10 cellular contexts compared by ENCODE assay signal in genomic region chr2:9771481-9772017, GRCh38.
DNase-seq lines count a peak whose midpoint lies in the region; ATAC-seq and TF ChIP-seq lines count a peak whose summit lies in the region.
"Had no signal": no experiment of that assay in that cellular context is flagged by ENCODE, and none has a peak within 500 bp of the region (broad histone marks: within the 10 kb centered on the region; RNA-seq: fewer than 3 reads in every experiment).

No MANE protein-coding gene starts in this region.

- peaks cover 6% of the 10 kb centered on the region for H3K4me1 Mint-ChIP-seq in CD8-positive, alpha-beta T cell (ENCODE audit: low read depth)
- H3K4me1 Mint-ChIP-seq in stimulated activated memory B cell treated with anti-CD40 and anti-IgM and Interleukin-4, amounts not matched to agents 10 μg/mL and 1 μg/mL and 100 μg/mL, for 72 hours: peaks cover 36% of the 10 kb centered on the region

- H3K4me1 ChIP-seq in uterus (peaks cover 0 to 7% of the 10 kb centered on the region in 2 donors), thyroid gland (peaks cover 0 to 21% of the 10 kb centered on the region in 2 donors)
- H3K4me1 ChIP-seq in CD8-positive, alpha-beta T cell (ENCODE audit: insufficient read depth, low read length): no peaks in the 10 kb centered on the region

- ATAC-seq in CD8-positive, alpha-beta T cell: no peak
- ATAC-seq in stimulated activated memory B cell treated with anti-CD40 and anti-IgM and Interleukin-4, amounts not matched to agents 10 μg/mL and 1 μg/mL and 100 μg/mL, for 72 hours: no peak

- TF ChIP-seq CTCF in astrocyte of the cerebellum (IDR thresholded peaks at IDR 0.05; ENCODE audit: low read depth, low read length, missing control alignments): peak; percentile 17
- TF ChIP-seq CTCF in uterus (IDR thresholded peaks at IDR 0.05): no peak
- no peak for TF ChIP-seq CTCF in CD8-positive, alpha-beta T cell (IDR thresholded peaks at IDR 0.05)
- TF ChIP-seq CTCF in thyroid gland (IDR thresholded peaks at IDR 0.05): no peak

- no peaks in the 10 kb centered on the region for H3K36me3 ChIP-seq in uterus
- H3K36me3 ChIP-seq in CD8-positive, alpha-beta T cell (ENCODE audit: insufficient read depth, low read length): no peaks in the 10 kb centered on the region
- no peaks in the 10 kb centered on the region for H3K36me3 ChIP-seq in thyroid gland

- POLR2A ChIA-PET in CD8-positive, alpha-beta T cell (lab: Charles Lee): no interaction called here

- H3K4me3 ChIP-seq in astrocyte of the cerebellum (ENCODE audit: low read depth, low read length) (no peak overlapping the region), uterus (no peak overlapping the region), thyroid gland (replicated peaks in 1 of 3) (no peak overlapping the region)
- H3K4me3 ChIP-seq in CD8-positive, alpha-beta T cell (ENCODE audit: low read depth, low read length): no peak overlapping the region

- H3K27ac Mint-ChIP-seq in CD8-positive, alpha-beta T cell: no peak overlapping the region
- H3K27ac Mint-ChIP-seq in stimulated activated memory B cell treated with anti-CD40 and anti-IgM and Interleukin-4, amounts not matched to agents 10 μg/mL and 1 μg/mL and 100 μg/mL, for 72 hours: no peak overlapping the region
- H3K27ac Mint-ChIP-seq: T-helper 1 cell treated with Interleukin-12 subunit alpha and Interleukin-12 subunit beta and Interleukin-4 antibody, amounts not matched to agents 30 μg/mL and 1 μg/mL, for 36 hours had no signal

- in situ Hi-C loops in astrocyte of the cerebellum (cut with HindIII; ENCODE audit: low sequenced_read_pairs): no loop called here

- H3K9me3 ChIP-seq in uterus: no peaks in the 10 kb centered on the region
- H3K9me3 ChIP-seq in CD8-positive, alpha-beta T cell (ENCODE audit: low read length): no peaks in the 10 kb centered on the region
- H3K9me3 ChIP-seq in thyroid gland: no peaks in the 10 kb centered on the region

- no peak overlapping the region for H3K4me3 Mint-ChIP-seq in CD8-positive, alpha-beta T cell
- no peak overlapping the region for H3K4me3 Mint-ChIP-seq in stimulated activated memory B cell treated with anti-CD40 and anti-IgM and Interleukin-4, amounts not matched to agents 10 μg/mL and 1 μg/mL and 100 μg/mL, for 72 hours
- H3K4me3 Mint-ChIP-seq: T-helper 1 cell treated with Interleukin-12 subunit alpha and Interleukin-12 subunit beta and Interleukin-4 antibody, amounts not matched to agents 30 μg/mL and 1 μg/mL, for 36 hours had no signal

- no peaks in the 10 kb centered on the region for H3K27me3 ChIP-seq in uterus
- no peaks in the 10 kb centered on the region for H3K27me3 ChIP-seq in CD8-positive, alpha-beta T cell (ENCODE audit: insufficient read depth, low read length)
- no peaks in the 10 kb centered on the region for H3K27me3 ChIP-seq in thyroid gland

- WGBS in thyroid gland, 2 donors: 65 to 71% methylated on average over 5 to 8 of the region's 8 CpGs

- no peaks in the 10 kb centered on the region for H3K36me3 Mint-ChIP-seq in CD8-positive, alpha-beta T cell
- no peaks in the 10 kb centered on the region for H3K36me3 Mint-ChIP-seq in stimulated activated memory B cell treated with anti-CD40 and anti-IgM and Interleukin-4, amounts not matched to agents 10 μg/mL and 1 μg/mL and 100 μg/mL, for 72 hours

- H3K27me3 Mint-ChIP-seq in CD8-positive, alpha-beta T cell (ENCODE audit: low read depth): no peaks in the 10 kb centered on the region
- peaks cover 77% of the 10 kb centered on the region for H3K27me3 Mint-ChIP-seq in stimulated activated memory B cell treated with anti-CD40 and anti-IgM and Interleukin-4, amounts not matched to agents 10 μg/mL and 1 μg/mL and 100 μg/mL, for 72 hours

- H3K9me3 Mint-ChIP-seq in CD8-positive, alpha-beta T cell: no peaks in the 10 kb centered on the region
- no peaks in the 10 kb centered on the region for H3K9me3 Mint-ChIP-seq in stimulated activated memory B cell treated with anti-CD40 and anti-IgM and Interleukin-4, amounts not matched to agents 10 μg/mL and 1 μg/mL and 100 μg/mL, for 72 hours
- H3K9me3 Mint-ChIP-seq: T-helper 1 cell treated with Interleukin-12 subunit alpha and Interleukin-12 subunit beta and Interleukin-4 antibody, amounts not matched to agents 30 μg/mL and 1 μg/mL, for 36 hours had no signal

- no peak for TF ChIP-seq POLR2A in uterus (IDR thresholded peaks at IDR 0.05)
- no peak for TF ChIP-seq POLR2A in thyroid gland (IDR thresholded peaks at IDR 0.05)

- intact Hi-C loops in uterus (cut with DNase I; ENCODE audit: low total_unique reads) (no loop called here), thyroid gland (cut with DNase I) (no loop called here)
- intact Hi-C loops in CD8-positive, alpha-beta T cell (cut with DNase I, micrococcal nuclease): no loop called here

- CTCF ChIA-PET in CD8-positive, alpha-beta T cell (lab: Charles Lee): interaction anchor here (0.5 to 1.5 kb wide), 4 partner anchors 14 to 163 kb away, joined by 3 to 4 read pairs (median 3); no protein-coding TSS in a partner anchor

- H3K27ac ChIP-seq in uterus (peak overlapping the region; percentile 18 to 27), thyroid gland (no peak overlapping the region)
- H3K27ac ChIP-seq in CD8-positive, alpha-beta T cell (ENCODE audit: low read depth, low read length): no peak overlapping the region

- peak; percentile 34 to 69 for DNase-seq in NCI-H524 (lab: John Stamatoyannopoulos, UW)
- DNase-seq in NCI-H524 treated with DMSO at 0.1 percent for 48 hours (lab: John Stamatoyannopoulos, UW): no peak
- peak; percentile 49 for DNase-seq in astrocyte of the cerebellum (ENCODE audit: low read depth)
- peak; percentile 65 for DNase-seq in iPS-NIHi11 (ENCODE audit: low spot score)
- peak in 1 of 2 donors; percentile 33 for DNase-seq in uterus
- no peak for DNase-seq in CD8-positive, alpha-beta T cell
- no peak for DNase-seq in thyroid gland
- DNase-seq: central memory CD4-positive, alpha-beta T cell had no signal

Comparison
In these comparisons a context has a peak if more than half of its experiments do, and no peak if none do; other contexts are left out.
1. DNase-seq: peak in NCI-H524 (2 of 2), astrocyte of the cerebellum (single experiment) and iPS-NIHi11 (single experiment); none in NCI-H524 treated with DMSO at 0.1 percent for 48 hours (single experiment), CD8-positive, alpha-beta T cell (0 of 7) and thyroid gland (0 of 2).
2. H3K27ac ChIP-seq: peak in uterus (2 of 2); none in CD8-positive, alpha-beta T cell (single experiment) and thyroid gland (0 of 3).